ENCODE assay signal across 12 cellular contexts in the genomic region with DNA sequence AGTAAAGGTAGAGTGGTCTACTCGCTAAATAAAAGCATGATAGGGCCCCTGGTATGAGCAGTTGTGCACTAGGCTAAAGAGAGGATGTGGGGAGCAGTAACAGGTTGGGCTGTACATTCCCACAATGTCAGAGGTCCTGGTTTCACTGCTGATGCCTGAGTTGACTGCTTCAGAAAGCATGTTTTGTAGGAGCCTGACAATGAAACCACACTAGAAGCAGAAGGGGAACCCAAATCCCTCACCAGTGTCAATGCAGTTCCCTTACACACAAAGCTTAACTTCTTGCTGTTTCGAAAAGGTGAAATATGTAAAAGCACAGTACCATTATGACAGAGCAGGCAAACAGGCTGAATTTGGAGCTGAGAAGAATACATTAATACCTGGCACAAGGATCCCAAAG.
DNase-seq lines count a peak whose midpoint lies in the region; ATAC-seq, FAIRE-seq and TF ChIP-seq lines count a peak whose summit lies in the region.
"Had no signal": no experiment of that assay in that cellular context is flagged by ENCODE, and none has a peak within 500 bp of the region (broad histone marks: within the 10 kb centered on the region; RNA-seq: fewer than 3 reads in every experiment).

No MANE protein-coding gene starts in this region.

- peak overlapping the region; percentile 67; the same call in 1 of the 2 replicates for H2AFZ ChIP-seq in H1 (ENCODE audit: low read length)

- H3K27ac ChIP-seq in H1 (ENCODE audit: low read depth, low read length) (no peak overlapping the region), lower lobe of right lung (no peak overlapping the region)
- H3K27ac ChIP-seq: neutrophil had no signal

- no peak overlapping the region for H3K56ac ChIP-seq in H1 (replicated peaks; ENCODE audit: insufficient read length, low read depth, low read length)

- H3K4me3 ChIP-seq in H1 (ENCODE audit: extremely low read depth in 1 of 4, insufficient read depth in 2 of 4, low read depth in 3 of 4, low read length in 4 of 4): no peak overlapping the region
- H3K4me3 ChIP-seq in lower lobe of right lung: no peak overlapping the region

- intact Hi-C loops in lower lobe of right lung (cut with DNase I): no loop called here

- peaks cover 5 to 16% of the 10 kb centered on the region in 2 donors for H3K9me3 Mint-ChIP-seq in effector memory CD8-positive, alpha-beta T cell
- H3K9me3 Mint-ChIP-seq in endothelial cell (ENCODE audit: unreplicated experiment): no peaks in the 10 kb centered on the region

- POLR2A ChIA-PET in H1 (lab: Charles Lee; ENCODE audit: partially characterized antibody): no interaction called here

- H4K8ac ChIP-seq in H1 (ENCODE audit: extremely low read depth, insufficient read depth, low read length): no peak overlapping the region

- H3K4ac ChIP-seq in H1 (replicated peaks; ENCODE audit: insufficient read length, low read depth, low read length): no peak overlapping the region

- no peak overlapping the region for H3K9ac ChIP-seq in H1 (replicated peaks in 1 of 4; ENCODE audit: extremely low read depth in 1 of 4, low read depth in 3 of 4, low read length in 3 of 4)

- CTCF ChIA-PET in H1 (lab: Charles Lee; ENCODE audit: partially characterized antibody): no interaction called here

- H3K9me3 ChIP-seq in H1 (ENCODE audit: insufficient read depth in 2 of 2, low read depth in 1 of 2, low read length in 1 of 2): no peaks in the 10 kb centered on the region
- no peaks in the 10 kb centered on the region for H3K9me3 ChIP-seq in lower lobe of right lung
- H3K9me3 ChIP-seq: Caco-2, neutrophil had no signal

- H3K23me2 ChIP-seq in H1 (ENCODE audit: low read depth, low read length): no peaks in the 10 kb centered on the region; the same call in 1 of the 2 replicates

- no peak overlapping the region for H2BK5ac ChIP-seq in H1 (ENCODE audit: low read depth, low read length)

- H3K36me3 Mint-ChIP-seq in effector memory CD8-positive, alpha-beta T cell (ENCODE audit: insufficient read depth): no peaks in the 10 kb centered on the region
- no peaks in the 10 kb centered on the region for H3K36me3 Mint-ChIP-seq in endothelial cell (ENCODE audit: low read depth, unreplicated experiment)

- no peaks in the 10 kb centered on the region for H3K36me3 ChIP-seq in H1 (ENCODE audit: control insufficient read depth in 2 of 4, insufficient read depth in 4 of 4, low read length in 3 of 4)
- no peaks in the 10 kb centered on the region for H3K36me3 ChIP-seq in lower lobe of right lung
- H3K36me3 ChIP-seq: neutrophil had no signal

- no peak overlapping the region for H3K18ac ChIP-seq in H1 (ENCODE audit: extremely low read depth, low read length)

- TF ChIP-seq RAD21 in H1 (IDR thresholded peaks at IDR 0.05 in 1 of 2, conservative IDR thresholded peaks at IDR 0.05 in 1 of 2; ENCODE audit: low read depth in 2 of 2, low read length in 2 of 2): no peak

- H3K27ac Mint-ChIP-seq in effector memory CD8-positive, alpha-beta T cell: no peak overlapping the region
- no peak overlapping the region for H3K27ac Mint-ChIP-seq in endothelial cell (ENCODE audit: unreplicated experiment)

- no peaks in the 10 kb centered on the region for H3K27me3 ChIP-seq in H1 (replicated peaks in 1 of 4; ENCODE audit: control insufficient read depth in 3 of 4, extremely low read depth in 1 of 4, insufficient read depth in 3 of 4, low read length in 3 of 4)
- no peaks in the 10 kb centered on the region for H3K27me3 ChIP-seq in lower lobe of right lung (ENCODE audit: low read depth)
- H3K27me3 ChIP-seq: neutrophil had no signal

- H3K4me1 ChIP-seq in H1 (replicated peaks in 1 of 4; ENCODE audit: control insufficient read depth in 3 of 4, insufficient read depth in 4 of 4, low read length in 3 of 4): no peaks in the 10 kb centered on the region
- no peaks in the 10 kb centered on the region for H3K4me1 ChIP-seq in lower lobe of right lung

- TF ChIP-seq CTCF in H1 (IDR thresholded peaks at IDR 0.05; ENCODE audit: control extremely low read depth in 1 of 3, insufficient read depth in 1 of 3, low read depth in 1 of 3, low read length in 3 of 3) (no peak), endothelial cell (IDR thresholded peaks at IDR 0.05; ENCODE audit: unreplicated experiment) (no peak), lower lobe of right lung (IDR thresholded peaks at IDR 0.05) (no peak)

- no peak overlapping the region for H2AK5ac ChIP-seq in H1 (ENCODE audit: low read depth, low read length)

- H3K79me2 ChIP-seq in H1 (ENCODE audit: control insufficient read depth in 1 of 2, insufficient read depth in 2 of 2, low read length in 2 of 2): no peaks in the 10 kb centered on the region

- H2BK15ac ChIP-seq in H1 (ENCODE audit: low read length): no peak overlapping the region

- no peaks in the 10 kb centered on the region for H3K27me3 Mint-ChIP-seq in effector memory CD8-positive, alpha-beta T cell
- no peaks in the 10 kb centered on the region for H3K27me3 Mint-ChIP-seq in endothelial cell (ENCODE audit: unreplicated experiment)

- no peak for FAIRE-seq in H1 (lab: Jason Lieb, UNC)

- 94% methylated on average over 2 of the region's 2 CpGs; no CpG with 5 or more reads in 1 of the 2 experiments for WGBS in H1 (ENCODE audit: extremely low coverage in 1 of 2, insufficient coverage in 1 of 2, insufficient read length in 1 of 2, insufficient replicate concordance in 2 of 2, low coverage in 1 of 2, low lambda C conversion rate in 2 of 2, missing lambda C conversion rate in 1 of 2), 2 experiments

- no peak overlapping the region for H2BK20ac ChIP-seq in H1 (ENCODE audit: low read length)

- ATAC-seq in GM19025 (IDR thresholded peaks at IDR 0.05; ENCODE audit: low read depth, unreplicated experiment) (peak; percentile 80), GM21717 (IDR thresholded peaks at IDR 0.05; ENCODE audit: unreplicated experiment) (peak; percentile 89), HG03103 (IDR thresholded peaks at IDR 0.05; ENCODE audit: low read depth, unreplicated experiment) (peak; percentile 84), lower lobe of right lung (no peak)
- ATAC-seq in effector memory CD8-positive, alpha-beta T cell (replicated peaks): no peak
- ATAC-seq: left cardiac atrium had no signal

- H3K4me1 Mint-ChIP-seq in effector memory CD8-positive, alpha-beta T cell (ENCODE audit: low read depth in 2 of 2): no peaks in the 10 kb centered on the region
- H3K4me1 Mint-ChIP-seq in endothelial cell (ENCODE audit: unreplicated experiment): no peaks in the 10 kb centered on the region

- no peak overlapping the region for H3K4me2 ChIP-seq in H1 (ENCODE audit: insufficient read depth in 1 of 2, low read depth in 2 of 2, low read length in 2 of 2)

- TF ChIP-seq POLR2A in H1 (IDR thresholded peaks at IDR 0.05; ENCODE audit: control extremely low read depth in 1 of 2, low read depth in 2 of 2, low read length in 2 of 2): no peak

- no peak for DNase-seq in H1 (ENCODE audit: low read depth in 1 of 2, low spot score in 2 of 2)
- no peak for DNase-seq in effector memory CD8-positive, alpha-beta T cell
- DNase-seq in endothelial cell (ENCODE audit: low spot score): no peak
- DNase-seq in lower lobe of right lung: no peak
- DNase-seq in NCI-H1930 (lab: John Stamatoyannopoulos, UW): no peak
- DNase-seq: Caco-2, left cardiac atrium, NCI-H1436 treated with DMSO at 0.1 percent for 48 hours had no signal

- H3K23ac ChIP-seq in H1 (ENCODE audit: insufficient read length): no peak overlapping the region

- no peaks in the 10 kb centered on the region for H3K79me1 ChIP-seq in H1 (ENCODE audit: low read depth, low read length)

- no peak overlapping the region for H4K91ac ChIP-seq in H1 (replicated peaks; ENCODE audit: insufficient read length, low read length)

- no peaks in the 10 kb centered on the region for H4K20me1 ChIP-seq in H1 (replicated peaks in 1 of 2; ENCODE audit: control insufficient read depth in 1 of 2, insufficient read depth in 2 of 2, low read length in 2 of 2)

- no peak overlapping the region for H2BK12ac ChIP-seq in H1 (ENCODE audit: low read depth, low read length)

- no peak overlapping the region for H3K4me3 Mint-ChIP-seq in effector memory CD8-positive, alpha-beta T cell
- H3K4me3 Mint-ChIP-seq in endothelial cell (ENCODE audit: unreplicated experiment): no peak overlapping the region

- no peak overlapping the region for H3K14ac ChIP-seq in H1 (ENCODE audit: insufficient read length)

- no peak for TF ChIP-seq EP300 in H1 (IDR thresholded peaks at IDR 0.05; ENCODE audit: borderline replicate concordance in 1 of 2, low read depth in 2 of 2, low read length in 2 of 2)

- H4K5ac ChIP-seq in H1 (ENCODE audit: insufficient read length, low read depth, low read length): no peak overlapping the region

- no peak overlapping the region for H2BK120ac ChIP-seq in H1 (replicated peaks; ENCODE audit: low read depth, low read length)

TF ChIP-seq in H1, 55 proteins besides CTCF, POLR2A, EP300 and RAD21:
- TF ChIP-seq TBP (IDR thresholded peaks at IDR 0.05; ENCODE audit: low read depth, low read length) (no peak), NRF1 (IDR thresholded peaks at IDR 0.05; ENCODE audit: low read depth, low read length) (no peak), YY1 (IDR thresholded peaks at IDR 0.05; ENCODE audit: low read depth, low read length) (no peak), CTBP2 (IDR thresholded peaks at IDR 0.05; ENCODE audit: borderline replicate concordance, insufficient read depth, insufficient read length, low read length) (no peak), MAFK (IDR thresholded peaks at IDR 0.05; ENCODE audit: low read depth, low read length) (no peak), NANOG (IDR thresholded peaks at IDR 0.05; ENCODE audit: insufficient read depth, low read depth, low read length, poor library complexity, severe bottlenecking) (no peak), BRCA1 (IDR thresholded peaks at IDR 0.05; ENCODE audit: low read depth, low read length) (no peak), JUND (IDR thresholded peaks at IDR 0.05; ENCODE audit: low read length) (no peak), RBBP5 (IDR thresholded peaks at IDR 0.05; ENCODE audit: borderline replicate concordance, low read depth, low read length) (no peak), TAF1 (IDR thresholded peaks at IDR 0.05; ENCODE audit: low read depth, low read length) (no peak), BACH1 (IDR thresholded peaks at IDR 0.05; ENCODE audit: low read length) (no peak), GTF2F1 (IDR thresholded peaks at IDR 0.05; ENCODE audit: borderline replicate concordance, low read depth, low read length) (no peak)

Comparison
In these comparisons a context has a peak if more than half of its experiments do, and no peak if none do; other contexts are left out.
1. ATAC-seq: peak in GM19025 (single experiment), GM21717 (single experiment) and HG03103 (single experiment); none in effector memory CD8-positive, alpha-beta T cell (single experiment) and lower lobe of right lung (0 of 2).